Comparison of ENCODE assay signal across 16 cellular contexts in the genomic region with DNA sequence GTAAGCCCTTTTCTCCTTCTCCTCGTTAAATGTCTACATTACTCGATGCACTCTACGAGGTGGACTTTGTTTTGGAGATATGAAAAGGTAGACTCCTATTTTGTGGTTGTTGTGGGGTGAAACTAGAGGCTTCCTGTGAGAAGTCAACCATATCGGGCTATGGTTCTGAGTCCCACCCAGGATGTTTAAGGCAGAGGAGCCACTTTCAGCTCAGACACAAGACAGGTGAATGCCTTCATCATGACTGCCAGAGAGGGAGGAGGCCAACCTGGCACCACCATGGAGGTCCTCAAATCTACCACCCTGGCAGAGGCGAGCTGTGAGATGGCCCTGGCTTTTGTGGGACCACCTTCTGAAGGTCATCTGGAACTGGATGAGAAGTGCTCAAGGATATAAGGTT.
DNase-seq lines count a peak whose midpoint lies in the region; ATAC-seq, FAIRE-seq and TF ChIP-seq lines count a peak whose summit lies in the region.
"Had no signal": no experiment of that assay in that cellular context is flagged by ENCODE, and none has a peak within 500 bp of the region (broad histone marks: within the 10 kb centered on the region; RNA-seq: fewer than 3 reads in every experiment).

No MANE protein-coding gene starts in this region.

- no peaks in the 10 kb centered on the region for H3K4me1 ChIP-seq in foreskin keratinocyte
- H3K4me1 ChIP-seq in left lung: no peaks in the 10 kb centered on the region

- peak; percentile 85 for FAIRE-seq in GM12891 (lab: Jason Lieb, UNC)

- H3K36me3 Mint-ChIP-seq in central memory CD8-positive, alpha-beta T cell (ENCODE audit: insufficient read depth): peaks cover 17% of the 10 kb centered on the region
- H3K36me3 Mint-ChIP-seq: brain, WTC11 had no signal

- H3K36me3 ChIP-seq in left lung: no peaks in the 10 kb centered on the region
- H3K36me3 ChIP-seq: neutrophil, thoracic aorta had no signal

- H3K27me3 ChIP-seq in foreskin keratinocyte (peaks cover 18% of the 10 kb centered on the region), left lung (no peaks in the 10 kb centered on the region)
- H3K27me3 ChIP-seq: neutrophil had no signal

- intact Hi-C loops in left lung (cut with DNase I): no loop called here

- DNase-seq in GM12891 (ENCODE audit: insufficient read length, low spot score): no peak
- peak; percentile 16 for DNase-seq in T-helper 9 cell
- DNase-seq in central memory CD8-positive, alpha-beta T cell (ENCODE audit: low spot score in 2 of 2): peak; percentile 20 to 47
- DNase-seq in foreskin keratinocyte: no peak
- no peak for DNase-seq in NCI-H1105 (lab: John Stamatoyannopoulos, UW)
- no peak for DNase-seq in left lung
- DNase-seq: H9, islet precursor cell, NCI-H187 had no signal

- no peaks in the 10 kb centered on the region for H3K9me3 ChIP-seq in left lung
- H3K9me3 ChIP-seq: neutrophil, thoracic aorta had no signal

- H3K27ac ChIP-seq in foreskin keratinocyte (no peak overlapping the region), left lung (no peak overlapping the region)
- H3K27ac ChIP-seq: neutrophil, thoracic aorta had no signal

- ATAC-seq in GM21619 (IDR thresholded peaks at IDR 0.05; ENCODE audit: unreplicated experiment): peak; percentile 47
- peak; percentile 96 for ATAC-seq in central memory CD8-positive, alpha-beta T cell (replicated peaks; ENCODE audit: extremely low read depth, poor library complexity, severe bottlenecking)
- no peak for ATAC-seq in HG03378 (IDR thresholded peaks at IDR 0.05; ENCODE audit: unreplicated experiment)
- no peak for ATAC-seq in foreskin keratinocyte
- ATAC-seq in left lung: no peak
- ATAC-seq: Panc1, WTC11 had no signal

- H3K27ac Mint-ChIP-seq in central memory CD8-positive, alpha-beta T cell (ENCODE audit: low read depth): peak overlapping the region; percentile 82
- H3K27ac Mint-ChIP-seq: brain, H9, WTC11 had no signal

- peaks cover 83% of the 10 kb centered on the region for H3K4me1 Mint-ChIP-seq in central memory CD8-positive, alpha-beta T cell
- H3K4me1 Mint-ChIP-seq: brain had no signal

- TF ChIP-seq POLR2A in GM12891 (IDR thresholded peaks at IDR 0.05; ENCODE audit: low read depth, low read length): no peak

- TF ChIP-seq CTCF in foreskin keratinocyte (conservative IDR thresholded peaks at IDR 0.05) (no peak), left lung (IDR thresholded peaks at IDR 0.05) (no peak)

- H3K9me3 Mint-ChIP-seq in central memory CD8-positive, alpha-beta T cell: no peaks in the 10 kb centered on the region
- H3K9me3 Mint-ChIP-seq: H9 had no signal

- H3K27me3 Mint-ChIP-seq in central memory CD8-positive, alpha-beta T cell: no peaks in the 10 kb centered on the region

- H3K4me3 Mint-ChIP-seq in central memory CD8-positive, alpha-beta T cell: peak overlapping the region; percentile 65
- H3K4me3 Mint-ChIP-seq: brain, H9, WTC11 had no signal

- H3K4me3 ChIP-seq in left lung: no peak overlapping the region
- H3K4me3 ChIP-seq: thoracic aorta had no signal

TF ChIP-seq in GM12891, 5 proteins besides CTCF, POLR2A, EP300 and RAD21:
- TF ChIP-seq SPI1 (IDR thresholded peaks at IDR 0.05; ENCODE audit: low read depth, low read length) (no peak), PAX5 (IDR thresholded peaks at IDR 0.05; ENCODE audit: insufficient read depth, low read length, severe bottlenecking) (no peak), TAF1 (IDR thresholded peaks at IDR 0.05; ENCODE audit: low read depth, low read length) (no peak), POLR2AphosphoS5 (IDR thresholded peaks at IDR 0.05; ENCODE audit: low read depth, low read length) (no peak), POU2F2 (IDR thresholded peaks at IDR 0.05; ENCODE audit: low read depth, low read length) (no peak)

Comparison
In these comparisons a context has a peak if more than half of its experiments do, and no peak if none do; other contexts are left out.
1. DNase-seq: peak in T-helper 9 cell (single experiment) and central memory CD8-positive, alpha-beta T cell (2 of 2); none in GM12891 (single experiment), foreskin keratinocyte (0 of 2), NCI-H1105 (single experiment) and left lung (0 of 2).
2. ATAC-seq: peak in GM21619 (single experiment) and central memory CD8-positive, alpha-beta T cell (single experiment); none in HG03378 (single experiment), foreskin keratinocyte (single experiment) and left lung (single experiment).